In genomic region chr9:21800931-21801682, GRCh38 we compare ENCODE assay signal across 10 cellular contexts. TPM values are rescaled to one million over a fixed set of nuclear protein-coding genes. Genes with fewer than 3 reads are reported as not detected.
DNase-seq lines count a peak whose midpoint lies in the region; TF ChIP-seq lines count a peak whose summit lies in the region.
"Had no signal": no experiment of that assay in that cellular context is flagged by ENCODE, and none has a peak within 500 bp of the region (broad histone marks: within the 10 kb centered on the region; RNA-seq: fewer than 3 reads in every experiment).

No MANE protein-coding gene starts in this region.

- H3K36me3 Mint-ChIP-seq in activated CD4-positive, alpha-beta memory T cell treated with anti-CD3 and anti-CD28 coated beads, Interleukin-2, amount 10 ng/mL, durations not matched to agents 7 days and 5 days (ENCODE audit: low read depth): peaks cover 18% of the 10 kb centered on the region

- H3K4me3 ChIP-seq in HFF-Myc (replicated peaks; ENCODE audit: low read depth, low read length) (peak overlapping the region; percentile 92), hepatocyte (peak overlapping the region; percentile 80), skin epidermis (peak overlapping the region in 6 of 7 experiments; percentile 67 to 84 (median 78))

- H3K27me3 Mint-ChIP-seq in activated CD4-positive, alpha-beta memory T cell treated with anti-CD3 and anti-CD28 coated beads, Interleukin-2, amount 10 ng/mL, durations not matched to agents 7 days and 5 days: peaks cover 41% of the 10 kb centered on the region

- POLR2A ChIA-PET in activated CD4-positive, alpha-beta memory T cell treated with anti-CD3 and anti-CD28 coated beads, Interleukin-2, amount 10 ng/mL, durations not matched to agents 7 days and 5 days (lab: Charles Lee): interaction anchor here (1.0 kb wide), 1 partner anchor 265 kb away, joined by 3 read pairs; no protein-coding TSS in a partner anchor

- H3K4me3 Mint-ChIP-seq in activated CD4-positive, alpha-beta memory T cell treated with anti-CD3 and anti-CD28 coated beads, Interleukin-2, amount 10 ng/mL, durations not matched to agents 7 days and 5 days: peak overlapping the region; percentile 98

- peak overlapping the region; percentile 95 for H3K4me2 ChIP-seq in hepatocyte

- peaks cover 6% of the 10 kb centered on the region for H3K27me3 ChIP-seq in hepatocyte

- H3K27ac Mint-ChIP-seq in activated CD4-positive, alpha-beta memory T cell treated with anti-CD3 and anti-CD28 coated beads, Interleukin-2, amount 10 ng/mL, durations not matched to agents 7 days and 5 days: no peak overlapping the region

- H3K36me3 ChIP-seq in hepatocyte (replicated peaks; ENCODE audit: insufficient read depth, low read depth): no peaks in the 10 kb centered on the region
- H3K36me3 ChIP-seq: WERI-Rb-1 had no signal

- CTCF ChIA-PET in activated CD4-positive, alpha-beta memory T cell treated with anti-CD3 and anti-CD28 coated beads, Interleukin-2, amount 10 ng/mL, durations not matched to agents 7 days and 5 days (lab: Charles Lee): interaction anchor here (1.1 to 1.6 kb wide), 3 partner anchors 10 to 18 kb away, joined by 3 read pairs; no protein-coding TSS in a partner anchor

- no peaks in the 10 kb centered on the region for H3K9me2 ChIP-seq in hepatocyte (replicated peaks; ENCODE audit: insufficient read depth)

- H3K4me1 Mint-ChIP-seq in activated CD4-positive, alpha-beta memory T cell treated with anti-CD3 and anti-CD28 coated beads, Interleukin-2, amount 10 ng/mL, durations not matched to agents 7 days and 5 days: peaks cover 41% of the 10 kb centered on the region

- H2AFZ ChIP-seq in hepatocyte: peak overlapping the region; percentile 80

- WGBS in hepatocyte (ENCODE audit: low lambda C conversion rate, missing lambda C conversion rate): 84% methylated on average over 11 of the region's 11 CpGs

- peaks cover 30% of the 10 kb centered on the region for H3K79me2 ChIP-seq in hepatocyte

- TF ChIP-seq CTCF in HFF-Myc (IDR thresholded peaks at IDR 0.05; ENCODE audit: low read depth, low read length, missing control alignments) (no peak), hepatocyte (IDR thresholded peaks at IDR 0.05; ENCODE audit: poor library complexity) (no peak)

- H3K27ac ChIP-seq in hepatocyte (peak overlapping the region; percentile 91), skin epidermis (peak overlapping the region in 11 of 21 experiments; percentile 78 to 94 (median 86))
- H3K27ac ChIP-seq: WERI-Rb-1 had no signal

- peaks cover 5% of the 10 kb centered on the region for H4K20me1 ChIP-seq in hepatocyte (ENCODE audit: insufficient read depth, poor library complexity, severe bottlenecking)

- H3K9me3 ChIP-seq in hepatocyte (ENCODE audit: low read depth): no peaks in the 10 kb centered on the region

- H3K4me1 ChIP-seq in hepatocyte (ENCODE audit: insufficient read depth): peaks cover 8% of the 10 kb centered on the region

- no peaks in the 10 kb centered on the region for H3K9me3 Mint-ChIP-seq in activated CD4-positive, alpha-beta memory T cell treated with anti-CD3 and anti-CD28 coated beads, Interleukin-2, amount 10 ng/mL, durations not matched to agents 7 days and 5 days

- intact Hi-C loops in posterior vena cava (cut with DNase I): loop anchor here in 1 of 2 donors (10.0 kb wide), 1 partner anchor 194 kb away; the partner anchor contains the start of genes CDKN2A and CDKN2B-AS1

- DNase-seq in HFF-Myc (ENCODE audit: extremely low read depth, low read depth) (no peak), hepatocyte (ENCODE audit: low spot score) (no peak), posterior vena cava (ENCODE audit: low spot score) (no peak), HPDE6-E6E7 (ENCODE audit: extremely low spot score) (no peak), NCI-H748 (lab: John Stamatoyannopoulos, UW; ENCODE audit: unreplicated experiment) (no peak)
- DNase-seq in activated CD4-positive, alpha-beta memory T cell treated with anti-CD3 and anti-CD28 coated beads, Interleukin-2, amount 10 ng/mL, durations not matched to agents 7 days and 5 days: no peak
- no peak for DNase-seq in stimulated activated CD4-positive, alpha-beta T cell treated with anti-CD3 and anti-CD28 coated beads, Interleukin-4, amount 100 ng/mL, for 4 hours
- DNase-seq: KG1 had no signal

RNA-seq across cellular contexts. Expression of gene MTAP, which starts 1.3 kb away (rescaled TPM):
- 10 to 100 TPM; 43.4 to 44.9 TPM for total RNA-seq in activated CD4-positive, alpha-beta memory T cell treated with anti-CD3 and anti-CD28 coated beads, Interleukin-2, amount 10 ng/mL, durations not matched to agents 7 days and 5 days
- total RNA-seq in hepatocyte: 18.9 and 38.8 TPM in 2 replicates
- 15.9 and 21.2 TPM in 2 replicates for polyA plus RNA-seq in hepatocyte
- 10 to 100 TPM; 28.1 to 33.0 TPM for total RNA-seq in posterior vena cava
